8 cellular contexts compared by ENCODE assay signal in the genomic region with DNA sequence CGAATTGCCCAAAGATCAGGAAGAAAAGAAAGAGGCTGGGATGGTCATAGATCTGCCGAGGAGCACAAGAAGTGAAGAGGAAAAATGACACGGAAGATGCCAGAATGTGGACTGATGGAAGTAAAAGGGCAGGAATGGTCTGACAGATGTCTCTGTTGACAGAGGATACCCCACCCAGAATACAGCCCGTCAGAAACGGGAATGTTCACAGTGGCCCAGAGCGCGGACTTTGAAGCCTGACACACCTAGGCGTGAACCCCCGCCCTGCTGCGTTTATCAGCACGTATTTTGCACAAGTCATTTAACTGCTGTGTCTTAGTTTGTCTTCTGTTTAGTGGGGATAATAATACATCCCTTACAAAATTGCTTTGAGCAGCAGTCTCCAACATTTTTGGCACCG. TPM values are rescaled to one million over a fixed set of nuclear protein-coding genes. Genes with fewer than 3 reads are reported as not detected.
DNase-seq lines count a peak whose midpoint lies in the region; ATAC-seq and TF ChIP-seq lines count a peak whose summit lies in the region.

No MANE protein-coding gene starts in this region.

- WGBS in heart left ventricle, 4 donors: 64 to 78% (median 70%) methylated on average over 12 of the region's 12 CpGs
- 41 to 50% methylated on average over 9 to 12 of the region's 12 CpGs for WGBS in transverse colon (ENCODE audit: low coverage in 1 of 2), 2 donors

- intact Hi-C loops in heart left ventricle (cut with DNase I): loop anchor here (1.0 to 10.0 kb wide), 11 partner anchors 81 to 175 kb away; a partner anchor contains a TSS
- intact Hi-C loops in Right ventricle myocardium inferior (cut with DNase I): loop anchor here (1.0 to 2.0 kb wide), 3 partner anchors 81 to 174 kb away; no protein-coding TSS in a partner anchor
- intact Hi-C loops in activated T-helper 1 cell treated with anti-CD3 and anti-CD28 coated beads, Interleukin-12 subunit alpha, Interleukin-12 subunit beta, Interleukin-2, Interleukin-4 antibody, amounts not matched to agents 30 ng/mL and 10 ng/mL and 1 ng/mL, durations not matched to agents 14 hours and 24 hours and 36 hours (cut with micrococcal nuclease): loop anchor here (1.0 kb wide), 8 partner anchors 27 to 522 kb away; a partner anchor contains a TSS
- intact Hi-C loops in left lung (cut with DNase I): loop anchor here in 1 of 2 donors (5.0 kb wide), 1 partner anchor 80 kb away; no protein-coding TSS in a partner anchor
- intact Hi-C loops in transverse colon (cut with DNase I; ENCODE audit: low total_unique reads): loop anchor here (5.0 kb wide), 2 partner anchors 80 to 175 kb away; no protein-coding TSS in a partner anchor

- H3K27me3 Mint-ChIP-seq in activated T-helper 1 cell treated with anti-CD3 and anti-CD28 coated beads, Interleukin-12 subunit alpha, Interleukin-12 subunit beta, Interleukin-2, Interleukin-4 antibody, amounts not matched to agents 30 ng/mL and 10 ng/mL and 1 ng/mL, durations not matched to agents 14 hours and 24 hours and 36 hours (ENCODE audit: insufficient read depth): peaks cover 3% of the 10 kb centered on the region

- TF ChIP-seq EP300 in transverse colon (IDR thresholded peaks at IDR 0.05; ENCODE audit: low read depth): peak; percentile 24

- peak overlapping the region; percentile 78 for H3K4me3 Mint-ChIP-seq in activated T-helper 1 cell treated with anti-CD3 and anti-CD28 coated beads, Interleukin-12 subunit alpha, Interleukin-12 subunit beta, Interleukin-2, Interleukin-4 antibody, amounts not matched to agents 30 ng/mL and 10 ng/mL and 1 ng/mL, durations not matched to agents 14 hours and 24 hours and 36 hours

- no peaks in the 10 kb centered on the region for H3K9me3 Mint-ChIP-seq in activated T-helper 1 cell treated with anti-CD3 and anti-CD28 coated beads, Interleukin-12 subunit alpha, Interleukin-12 subunit beta, Interleukin-2, Interleukin-4 antibody, amounts not matched to agents 30 ng/mL and 10 ng/mL and 1 ng/mL, durations not matched to agents 14 hours and 24 hours and 36 hours

- ATAC-seq in heart left ventricle (no peak), Right ventricle myocardium inferior (no peak), left lung (no peak), GM18868 (IDR thresholded peaks at IDR 0.05; ENCODE audit: unreplicated experiment) (no peak)

- no peak for TF ChIP-seq POLR2A in heart left ventricle (IDR thresholded peaks at IDR 0.05)
- TF ChIP-seq POLR2A in transverse colon (IDR thresholded peaks at IDR 0.05): no peak

- H3K9me3 ChIP-seq in heart left ventricle (peaks cover 0 to 11% (median 0%) of the 10 kb centered on the region in 12 donors), left lung (no peaks in the 10 kb centered on the region), transverse colon (no peaks in the 10 kb centered on the region)

- H3K27me3 ChIP-seq in heart left ventricle (peaks cover 0 to 3% (median 0%) of the 10 kb centered on the region in 9 donors), left lung (peaks cover 0 to 8% of the 10 kb centered on the region in 2 donors), transverse colon (no peaks in the 10 kb centered on the region)

- H3K27ac ChIP-seq in heart left ventricle (peak overlapping the region in 10 of 12 donors; percentile 51 to 86 (median 78)), left lung (peak overlapping the region; percentile 75 to 81), transverse colon (peak overlapping the region; percentile 82 to 89 (median 84))

- DNase-seq in heart left ventricle: no peak
- DNase-seq in Right ventricle myocardium inferior (ENCODE audit: missing footprints): no peak
- no peak for DNase-seq in activated T-helper 1 cell treated with anti-CD3 and anti-CD28 coated beads, Interleukin-12 subunit alpha, Interleukin-12 subunit beta, Interleukin-2, Interleukin-4 antibody, amounts not matched to agents 30 ng/mL and 10 ng/mL and 1 ng/mL, durations not matched to agents 14 hours and 24 hours and 36 hours (ENCODE audit: low spot score)
- DNase-seq in left lung: no peak
- DNase-seq in transverse colon: peak; percentile 89
- no peak for DNase-seq in cortex of kidney (lab: John Stamatoyannopoulos, UW)
- DNase-seq in T1000 (lab: John Stamatoyannopoulos, UW): no peak

- H3K4me1 Mint-ChIP-seq in activated T-helper 1 cell treated with anti-CD3 and anti-CD28 coated beads, Interleukin-12 subunit alpha, Interleukin-12 subunit beta, Interleukin-2, Interleukin-4 antibody, amounts not matched to agents 30 ng/mL and 10 ng/mL and 1 ng/mL, durations not matched to agents 14 hours and 24 hours and 36 hours (ENCODE audit: low read depth): peaks cover 23% of the 10 kb centered on the region

- H3K36me3 ChIP-seq in heart left ventricle: no peaks in the 10 kb centered on the region
- no peaks in the 10 kb centered on the region for H3K36me3 ChIP-seq in left lung
- no peaks in the 10 kb centered on the region for H3K36me3 ChIP-seq in transverse colon

- in situ Hi-C loops in transverse colon (cut with MboI; ENCODE audit: low pct_ligation_motif_present in 1 of 4, low pct_unique_long_range_greater_than_20kb in 1 of 4, low sequenced_read_pairs in 3 of 4): loop anchor here in 3 of 4 donors (10.0 to 25.0 kb wide), 3 partner anchors 105 to 530 kb away; a partner anchor contains a TSS

- TF ChIP-seq CTCF in heart left ventricle (IDR thresholded peaks at IDR 0.05): no peak
- TF ChIP-seq CTCF in left lung (IDR thresholded peaks at IDR 0.05): no peak
- TF ChIP-seq CTCF in transverse colon (IDR thresholded peaks at IDR 0.05): no peak

- peak overlapping the region in 10 of 12 donors; percentile 6 to 54 (median 41) for H3K4me3 ChIP-seq in heart left ventricle
- peak overlapping the region in 1 of 2 donors; percentile 18 for H3K4me3 ChIP-seq in left lung
- peak overlapping the region in 3 of 4 donors; percentile 14 to 38 (median 23) for H3K4me3 ChIP-seq in transverse colon

- H3K4me1 ChIP-seq in heart left ventricle (peaks cover 0 to 17% (median 4%) of the 10 kb centered on the region in 12 donors), left lung (peaks cover 0 to 12% of the 10 kb centered on the region in 2 donors), transverse colon (peaks cover 3 to 20% (median 16%) of the 10 kb centered on the region in 4 donors)

- H3K27ac Mint-ChIP-seq in activated T-helper 1 cell treated with anti-CD3 and anti-CD28 coated beads, Interleukin-12 subunit alpha, Interleukin-12 subunit beta, Interleukin-2, Interleukin-4 antibody, amounts not matched to agents 30 ng/mL and 10 ng/mL and 1 ng/mL, durations not matched to agents 14 hours and 24 hours and 36 hours: peak overlapping the region; percentile 3

- H3K36me3 Mint-ChIP-seq in activated T-helper 1 cell treated with anti-CD3 and anti-CD28 coated beads, Interleukin-12 subunit alpha, Interleukin-12 subunit beta, Interleukin-2, Interleukin-4 antibody, amounts not matched to agents 30 ng/mL and 10 ng/mL and 1 ng/mL, durations not matched to agents 14 hours and 24 hours and 36 hours (ENCODE audit: low read depth): no peaks in the 10 kb centered on the region

RNA-seq across cellular contexts. Expression of a gene that starts 27.1 kb away (rescaled TPM):
- total RNA-seq in heart left ventricle: 100 to 1,000 TPM in 8 of 9 donors, 10 to 100 TPM in 1; 97.0 to 308 (median 185) TPM
- polyA plus RNA-seq in heart left ventricle: 100 to 1,000 TPM; 163 to 335 TPM
- total RNA-seq in Right ventricle myocardium inferior: 232 TPM
- total RNA-seq in activated T-helper 1 cell treated with anti-CD3 and anti-CD28 coated beads, Interleukin-12 subunit alpha, Interleukin-12 subunit beta, Interleukin-2, Interleukin-4 antibody, amounts not matched to agents 30 ng/mL and 10 ng/mL and 1 ng/mL, durations not matched to agents 14 hours and 24 hours and 36 hours: 99.7 and 111 TPM in 2 replicates
- 10 to 100 TPM; 79.1 to 85.0 TPM for total RNA-seq in left lung
- total RNA-seq in transverse colon: 10 to 100 TPM in 3 of 4 donors, 1 to 10 TPM in 1; 6.4 to 37.2 (median 19.4) TPM
